In the genomic region with DNA sequence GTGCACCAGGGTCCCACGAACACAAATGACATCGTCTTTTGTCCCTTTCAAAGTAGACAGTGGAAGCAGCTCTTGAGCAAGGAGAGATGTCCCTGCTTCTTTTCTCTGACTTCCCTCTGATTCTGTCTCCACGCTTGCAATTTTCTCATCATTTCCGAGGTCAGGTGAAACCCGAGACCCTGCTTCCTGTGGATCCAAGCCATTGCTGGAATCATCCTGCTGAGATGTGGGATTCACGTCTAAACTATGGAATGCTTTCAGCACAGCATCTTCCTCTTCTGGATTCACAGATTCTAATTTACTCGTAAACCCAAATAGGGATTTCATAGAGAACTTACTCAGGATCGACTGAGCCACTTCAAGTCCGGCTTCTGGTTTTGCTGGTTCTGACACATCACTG, we compare ENCODE assay signal across 8 cellular contexts.
DNase-seq lines count a peak whose midpoint lies in the region; ATAC-seq and TF ChIP-seq lines count a peak whose summit lies in the region.

No MANE protein-coding gene starts in this region.

- POLR2A ChIA-PET in CD8-positive, alpha-beta T cell (lab: Charles Lee), result no interaction called here

- intact Hi-C loops in CD8-positive, alpha-beta T cell (cut with DNase I, micrococcal nuclease), result no loop called here

- H3K9me3 Mint-ChIP-seq in CD8-positive, alpha-beta T cell, result no peaks in the 10 kb centered on the region
- H3K9me3 Mint-ChIP-seq in osteocyte (ENCODE audit: unreplicated experiment), result no peaks in the 10 kb centered on the region

- H3K4me1 Mint-ChIP-seq in CD8-positive, alpha-beta T cell (ENCODE audit: low read depth), result peaks cover 8% of the 10 kb centered on the region
- H3K4me1 Mint-ChIP-seq in osteocyte (ENCODE audit: unreplicated experiment), result peaks cover 51% of the 10 kb centered on the region

- no peak for TF ChIP-seq CTCF in CD8-positive, alpha-beta T cell (IDR thresholded peaks at IDR 0.05)
- no peak for TF ChIP-seq CTCF in osteocyte (IDR thresholded peaks at IDR 0.05)

- no peak overlapping the region for H3K4me3 ChIP-seq in CD8-positive, alpha-beta T cell (ENCODE audit: low read depth, low read length)
- H3K4me3 ChIP-seq in endocrine pancreas (ENCODE audit: control insufficient read depth, insufficient read depth, low read length), result peak overlapping the region; percentile 14

- H3K4me3 Mint-ChIP-seq in CD8-positive, alpha-beta T cell, result peak overlapping the region; percentile 56
- peak overlapping the region; percentile 63 for H3K4me3 Mint-ChIP-seq in osteocyte (ENCODE audit: unreplicated experiment)

- DNase-seq in CD8-positive, alpha-beta T cell, result no peak
- peak; percentile 81 for DNase-seq in M059J (ENCODE audit: low read depth)
- DNase-seq in osteocyte (ENCODE audit: extremely low spot score, unreplicated experiment), result no peak
- DNase-seq in NCI-H226, result no peak
- DNase-seq in GOT3 (lab: John Stamatoyannopoulos, UW), result no peak

- ATAC-seq in CD8-positive, alpha-beta T cell, result no peak
- ATAC-seq in HG03139 (IDR thresholded peaks at IDR 0.05; ENCODE audit: unreplicated experiment), result no peak
- no peak for ATAC-seq in HG03095 (IDR thresholded peaks at IDR 0.05; ENCODE audit: unreplicated experiment)

- no peaks in the 10 kb centered on the region for H3K9me3 ChIP-seq in CD8-positive, alpha-beta T cell (ENCODE audit: low read length)
- no peaks in the 10 kb centered on the region for H3K9me3 ChIP-seq in endocrine pancreas (ENCODE audit: control insufficient read depth, low read length)

- peaks cover 4% of the 10 kb centered on the region for H3K27me3 Mint-ChIP-seq in CD8-positive, alpha-beta T cell (ENCODE audit: low read depth)
- H3K27me3 Mint-ChIP-seq in osteocyte (ENCODE audit: unreplicated experiment), result no peaks in the 10 kb centered on the region

- CTCF ChIA-PET in CD8-positive, alpha-beta T cell (lab: Charles Lee), result interaction anchor here (1.1 to 1.6 kb wide), 2 partner anchors 8 to 19 kb away, joined by 3 read pairs; no protein-coding TSS in a partner anchor

- no peaks in the 10 kb centered on the region for H3K36me3 ChIP-seq in CD8-positive, alpha-beta T cell (ENCODE audit: insufficient read depth, low read length)
- no peaks in the 10 kb centered on the region for H3K36me3 ChIP-seq in endocrine pancreas (ENCODE audit: control insufficient read depth, insufficient read depth, low read length)

- H3K27me3 ChIP-seq in CD8-positive, alpha-beta T cell (ENCODE audit: insufficient read depth, low read length), result no peaks in the 10 kb centered on the region
- H3K27me3 ChIP-seq in endocrine pancreas (ENCODE audit: control insufficient read depth, insufficient read depth, low read length), result no peaks in the 10 kb centered on the region

- H3K27ac ChIP-seq in CD8-positive, alpha-beta T cell (ENCODE audit: low read depth, low read length), result no peak overlapping the region

- peaks cover 8% of the 10 kb centered on the region for H3K4me1 ChIP-seq in CD8-positive, alpha-beta T cell (ENCODE audit: insufficient read depth, low read length)
- H3K4me1 ChIP-seq in endocrine pancreas (ENCODE audit: control insufficient read depth, insufficient read depth, low read length), result peaks cover 39% of the 10 kb centered on the region

- H3K9ac ChIP-seq in endocrine pancreas (ENCODE audit: control insufficient read depth, insufficient read depth, low read length), result no peak overlapping the region

- H3K36me3 Mint-ChIP-seq in CD8-positive, alpha-beta T cell, result no peaks in the 10 kb centered on the region
- peaks cover 2% of the 10 kb centered on the region for H3K36me3 Mint-ChIP-seq in osteocyte (ENCODE audit: unreplicated experiment)

- H3K27ac Mint-ChIP-seq in CD8-positive, alpha-beta T cell, result no peak overlapping the region
- H3K27ac Mint-ChIP-seq in osteocyte (ENCODE audit: unreplicated experiment), result peak overlapping the region; percentile 98
